In the genomic region with DNA sequence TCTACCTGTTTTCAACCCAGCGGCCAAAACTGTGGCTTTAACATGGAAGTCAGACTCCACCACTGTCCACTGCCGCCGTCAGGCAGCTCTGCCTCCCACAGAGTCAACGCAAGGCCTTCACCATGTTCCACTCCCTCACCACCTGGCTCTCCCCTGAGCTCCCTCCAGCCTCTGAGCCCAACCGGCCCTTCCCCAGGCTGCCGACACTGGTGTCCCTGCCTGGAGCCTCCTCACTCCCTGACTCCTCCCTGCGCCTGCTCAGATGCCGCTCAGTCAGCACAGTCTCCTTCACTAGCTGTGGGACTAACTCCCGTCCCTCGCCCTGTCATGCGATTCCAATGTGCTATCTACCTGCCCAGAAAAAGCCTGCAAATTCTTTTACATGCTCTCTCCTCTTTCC, we compare ENCODE assay signal across 30 cellular contexts. TPM values are rescaled to one million over a fixed set of nuclear protein-coding genes. Genes with fewer than 3 reads are reported as not detected.
"Had no signal": no experiment of that assay in that cellular context is flagged by ENCODE, and none has a peak within 500 bp of the region (broad histone marks: within the 10 kb centered on the region; RNA-seq: fewer than 3 reads in every experiment).

No MANE protein-coding gene starts in this region.

- DNase-seq: activated CD4-positive, alpha-beta memory T cell treated with anti-CD3 and anti-CD28 coated beads for 36 hours; activated CD4-positive, alpha-beta T cell treated with anti-CD3 and anti-CD28 coated beads, Interleukin-2, amount 10 ng/mL, durations not matched to agents 24 days and 14 days; activated naive CD4-positive, alpha-beta T cell treated with Interleukin-2 at 50 U/mL for 16 hours; activated T-cell treated with anti-CD3 and anti-CD28 coated beads, Interleukin-2, amount 50 U/mL, for 72 hours; amygdala; caudate nucleus; foreskin keratinocyte; heart right ventricle; left ventricle myocardium inferior; nephron progenitor cell; stimulated activated CD4-positive, alpha-beta T cell treated with anti-CD3 and anti-CD28 coated beads, Interleukin-4, amount 100 ng/mL, for 24 hours; stimulated activated naive CD8-positive, alpha-beta T cell treated with anti-CD3 and anti-CD28 coated beads, Interleukin-15, amount 100 ng/mL, for 72 hours; substantia nigra had no signal

- H3K9me3 Mint-ChIP-seq: activated CD4-positive, alpha-beta memory T cell treated with anti-CD3 and anti-CD28 coated beads for 36 hours; activated CD4-positive, alpha-beta T cell treated with anti-CD3 and anti-CD28 coated beads, Interleukin-2, amount 10 ng/mL, durations not matched to agents 24 days and 14 days; activated T-cell treated with anti-CD3 and anti-CD28 coated beads, Interleukin-2, amount 50 U/mL, for 72 hours; nephron progenitor cell; stimulated activated effector memory CD8-positive, alpha-beta T cell treated with anti-CD3 and anti-CD28 coated beads, Interleukin-12 subunit alpha, Interleukin-12 subunit beta, amount 100 ng/mL, for 72 hours; stimulated activated naive CD8-positive, alpha-beta T cell treated with anti-CD3 and anti-CD28 coated beads, Interleukin-15, amount 100 ng/mL, for 72 hours; T-helper 2 cell treated with Interferon-gamma antibody and Interleukin-4, amounts not matched to agents 5 μg/mL and 100 μg/mL, for 36 hours; type B pancreatic cell had no signal

- H3K4me1 ChIP-seq: esophagus muscularis mucosa, foreskin keratinocyte, vagina had no signal

- H3K27ac Mint-ChIP-seq: activated CD4-positive, alpha-beta memory T cell treated with anti-CD3 and anti-CD28 coated beads for 36 hours; activated CD4-positive, alpha-beta T cell treated with anti-CD3 and anti-CD28 coated beads, Interleukin-2, amount 10 ng/mL, durations not matched to agents 24 days and 14 days; activated T-cell treated with anti-CD3 and anti-CD28 coated beads, Interleukin-2, amount 50 U/mL, for 72 hours; stimulated activated effector memory CD8-positive, alpha-beta T cell treated with anti-CD3 and anti-CD28 coated beads, Interleukin-12 subunit alpha, Interleukin-12 subunit beta, amount 100 ng/mL, for 72 hours; stimulated activated naive CD8-positive, alpha-beta T cell treated with anti-CD3 and anti-CD28 coated beads, Interleukin-15, amount 100 ng/mL, for 72 hours; T-helper 2 cell treated with Interferon-gamma antibody and Interleukin-4, amounts not matched to agents 5 μg/mL and 100 μg/mL, for 36 hours had no signal

- H3K4me1 Mint-ChIP-seq: activated CD4-positive, alpha-beta T cell treated with anti-CD3 and anti-CD28 coated beads, Interleukin-2, amount 10 ng/mL, durations not matched to agents 24 days and 14 days; stimulated activated effector memory CD8-positive, alpha-beta T cell treated with anti-CD3 and anti-CD28 coated beads, Interleukin-12 subunit alpha, Interleukin-12 subunit beta, amount 100 ng/mL, for 72 hours; stimulated activated naive CD8-positive, alpha-beta T cell treated with anti-CD3 and anti-CD28 coated beads, Interleukin-15, amount 100 ng/mL, for 72 hours had no signal

- H3K27ac ChIP-seq: esophagus muscularis mucosa, foreskin keratinocyte, heart right ventricle, left ventricle myocardium inferior, neutrophil, right lobe of liver, skin epidermis, vagina, VCaP had no signal

- H3K36me3 ChIP-seq: esophagus muscularis mucosa, heart right ventricle, left ventricle myocardium inferior, neutrophil, right lobe of liver, vagina had no signal

- H3K9me3 ChIP-seq: esophagus muscularis mucosa, heart right ventricle, left ventricle myocardium inferior, mucosa of descending colon, neutrophil, right lobe of liver, vagina had no signal

- H3K4me3 ChIP-seq: esophagus muscularis mucosa, heart right ventricle, left ventricle myocardium inferior, mucosa of descending colon, right lobe of liver, skin epidermis, vagina had no signal

- H3K27me3 Mint-ChIP-seq: activated CD4-positive, alpha-beta T cell treated with anti-CD3 and anti-CD28 coated beads, Interleukin-2, amount 10 ng/mL, durations not matched to agents 24 days and 14 days had no signal

- H3K4me3 Mint-ChIP-seq: activated CD4-positive, alpha-beta memory T cell treated with anti-CD3 and anti-CD28 coated beads for 36 hours; activated CD4-positive, alpha-beta T cell treated with anti-CD3 and anti-CD28 coated beads, Interleukin-2, amount 10 ng/mL, durations not matched to agents 24 days and 14 days; activated T-cell treated with anti-CD3 and anti-CD28 coated beads, Interleukin-2, amount 50 U/mL, for 72 hours; nephron progenitor cell; stimulated activated effector memory CD8-positive, alpha-beta T cell treated with anti-CD3 and anti-CD28 coated beads, Interleukin-12 subunit alpha, Interleukin-12 subunit beta, amount 100 ng/mL, for 72 hours; stimulated activated naive CD8-positive, alpha-beta T cell treated with anti-CD3 and anti-CD28 coated beads, Interleukin-15, amount 100 ng/mL, for 72 hours; T-helper 2 cell treated with Interferon-gamma antibody and Interleukin-4, amounts not matched to agents 5 μg/mL and 100 μg/mL, for 36 hours; type B pancreatic cell had no signal

- ATAC-seq: activated CD4-positive, CD25-positive, alpha-beta regulatory T cell treated with anti-CD3 and anti-CD28 coated beads, Interleukin-2, amount 50 U/mL, for 24 hours; activated T-cell treated with anti-CD3 and anti-CD28 coated beads, Interleukin-2, amount 50 U/mL, for 72 hours; foreskin keratinocyte; heart right ventricle; mucosa of descending colon; right lobe of liver; stimulated activated effector memory CD8-positive, alpha-beta T cell treated with anti-CD3 and anti-CD28 coated beads, Interleukin-12 subunit alpha, Interleukin-12 subunit beta, amount 100 ng/mL, for 72 hours; stimulated activated naive CD8-positive, alpha-beta T cell treated with anti-CD3 and anti-CD28 coated beads, Interleukin-15, amount 100 ng/mL, for 72 hours had no signal

- H3K36me3 Mint-ChIP-seq: activated CD4-positive, alpha-beta memory T cell treated with anti-CD3 and anti-CD28 coated beads for 36 hours; stimulated activated effector memory CD8-positive, alpha-beta T cell treated with anti-CD3 and anti-CD28 coated beads, Interleukin-12 subunit alpha, Interleukin-12 subunit beta, amount 100 ng/mL, for 72 hours; type B pancreatic cell had no signal

- H3K27me3 ChIP-seq: neutrophil, right lobe of liver, vagina had no signal

RNA-seq across cellular contexts. Expression of a gene that starts 16.3 kb away (rescaled TPM):
- total RNA-seq: activated CD4-positive, alpha-beta memory T cell treated with anti-CD3 and anti-CD28 coated beads for 36 hours; activated CD4-positive, alpha-beta T cell treated with anti-CD3 and anti-CD28 coated beads, Interleukin-2, amount 10 ng/mL, durations not matched to agents 24 days and 14 days; activated T-cell treated with anti-CD3 and anti-CD28 coated beads, Interleukin-2, amount 50 U/mL, for 72 hours; foreskin keratinocyte; lung microvascular endothelial cell; myocyte; osteocyte had no signal
- polyA plus RNA-seq: foreskin keratinocyte had no signal

RNA-seq across cellular contexts. Expression of a gene that starts 45.8 kb away (rescaled TPM):
- total RNA-seq: activated CD4-positive, alpha-beta memory T cell treated with anti-CD3 and anti-CD28 coated beads for 36 hours; activated CD4-positive, alpha-beta T cell treated with anti-CD3 and anti-CD28 coated beads, Interleukin-2, amount 10 ng/mL, durations not matched to agents 24 days and 14 days; activated T-cell treated with anti-CD3 and anti-CD28 coated beads, Interleukin-2, amount 50 U/mL, for 72 hours; esophagus muscularis mucosa; heart right ventricle; left ventricle myocardium inferior; lung microvascular endothelial cell; mesenteric fat pad; mucosa of descending colon; myocyte; osteocyte; progenitor cell of endocrine pancreas; renal cortical epithelial cell; vagina had no signal
- polyA plus RNA-seq: heart right ventricle had no signal
